Comparison of ENCODE assay signal across 11 cellular contexts in the genomic region with DNA sequence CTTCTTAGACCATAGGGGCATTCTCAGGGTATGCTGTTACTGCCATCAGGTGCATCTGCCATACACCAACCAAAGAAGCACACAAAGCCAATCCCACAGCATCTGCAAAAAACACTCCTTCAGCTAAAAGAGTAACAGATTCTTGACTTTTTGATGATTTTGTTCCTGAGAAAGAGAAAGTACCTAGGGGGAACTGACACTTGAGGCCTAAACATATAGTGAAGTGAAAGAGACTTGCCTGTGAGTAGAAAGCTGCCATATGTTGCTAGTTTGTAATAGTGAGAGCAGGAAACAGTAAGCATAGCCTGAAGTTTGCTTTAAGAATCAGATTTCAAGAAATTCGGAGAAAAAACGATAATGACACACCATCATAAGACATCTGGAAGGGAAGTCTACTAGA.
DNase-seq lines count a peak whose midpoint lies in the region; ATAC-seq, FAIRE-seq and TF ChIP-seq lines count a peak whose summit lies in the region.
"Had no signal": no experiment of that assay in that cellular context is flagged by ENCODE, and none has a peak within 500 bp of the region (broad histone marks: within the 10 kb centered on the region; RNA-seq: fewer than 3 reads in every experiment).

No MANE protein-coding gene starts in this region.

- no peak overlapping the region for H3K9ac ChIP-seq in kidney (ENCODE audit: low read length in 2 of 2)

- FAIRE-seq in kidney (lab: Jason Lieb, UNC) = no peak
- FAIRE-seq: TTC549 had no signal

- no peak overlapping the region for H3K4me3 ChIP-seq in heart left ventricle
- no peak overlapping the region for H3K4me3 ChIP-seq in kidney (ENCODE audit: low read length in 2 of 2)

- no peaks in the 10 kb centered on the region for H3K36me3 ChIP-seq in heart left ventricle
- H3K36me3 ChIP-seq in kidney (ENCODE audit: control insufficient read depth in 1 of 2, insufficient read depth in 2 of 2, low read length in 2 of 2) = no peaks in the 10 kb centered on the region

- TF ChIP-seq CTCF in heart left ventricle (IDR thresholded peaks at IDR 0.05) (no peak), kidney (IDR thresholded peaks at IDR 0.05; ENCODE audit: borderline replicate concordance, extremely low read depth, insufficient read depth) (no peak)

- intact Hi-C loops in heart left ventricle (cut with DNase I) (no loop called here), kidney (cut with DNase I) (no loop called here)

- H3K27ac ChIP-seq in heart left ventricle (peak overlapping the region in 1 of 12 donors; percentile 78), kidney (ENCODE audit: low read depth in 2 of 2, low read length in 2 of 2) (no peak overlapping the region), substantia nigra (ENCODE audit: low read depth, low read length, poor library complexity, severe bottlenecking) (no peak overlapping the region)

- no peaks in the 10 kb centered on the region for H3K9me3 ChIP-seq in heart left ventricle
- no peaks in the 10 kb centered on the region for H3K9me3 ChIP-seq in kidney (ENCODE audit: control insufficient read depth in 1 of 2, low read length in 2 of 2)

- TF ChIP-seq POLR2A in heart left ventricle (IDR thresholded peaks at IDR 0.05) = no peak

- DNase-seq in CD1c-positive myeloid dendritic cell (ENCODE audit: extremely low spot score) = peak; percentile 84
- DNase-seq in heart left ventricle = no peak
- no peak for DNase-seq in kidney
- no peak for DNase-seq in substantia nigra (lab: John Stamatoyannopoulos, UW)
- no peak for DNase-seq in NCI-H1048 (lab: John Stamatoyannopoulos, UW)
- DNase-seq: KG1, NCI-H82 had no signal

- no peaks in the 10 kb centered on the region for H3K27me3 ChIP-seq in heart left ventricle

- 71 to 86% (median 76%) methylated on average over 2 of the region's 2 CpGs for WGBS in heart left ventricle, 4 donors

- peaks cover 0 to 12% (median 0%) of the 10 kb centered on the region in 12 donors for H3K4me1 ChIP-seq in heart left ventricle
- no peaks in the 10 kb centered on the region for H3K4me1 ChIP-seq in kidney (ENCODE audit: control insufficient read depth in 1 of 2, insufficient read depth in 1 of 2, low read depth in 1 of 2, low read length in 2 of 2)

- ATAC-seq in GM19023 (IDR thresholded peaks at IDR 0.05; ENCODE audit: unreplicated experiment) = peak; percentile 98
- ATAC-seq in HG02610 (IDR thresholded peaks at IDR 0.05; ENCODE audit: unreplicated experiment) = peak; percentile 99
- peak; percentile 96 for ATAC-seq in HG03457 (IDR thresholded peaks at IDR 0.05; ENCODE audit: unreplicated experiment)
- ATAC-seq in heart left ventricle = no peak

Comparison
In these comparisons a context has a peak if more than half of its experiments do, and no peak if none do; other contexts are left out.
1. ATAC-seq: peak in GM19023 (single experiment), HG02610 (single experiment) and HG03457 (single experiment); none in heart left ventricle (0 of 4).